Comparison of ENCODE assay signal across 2 cellular contexts in the genomic region with DNA sequence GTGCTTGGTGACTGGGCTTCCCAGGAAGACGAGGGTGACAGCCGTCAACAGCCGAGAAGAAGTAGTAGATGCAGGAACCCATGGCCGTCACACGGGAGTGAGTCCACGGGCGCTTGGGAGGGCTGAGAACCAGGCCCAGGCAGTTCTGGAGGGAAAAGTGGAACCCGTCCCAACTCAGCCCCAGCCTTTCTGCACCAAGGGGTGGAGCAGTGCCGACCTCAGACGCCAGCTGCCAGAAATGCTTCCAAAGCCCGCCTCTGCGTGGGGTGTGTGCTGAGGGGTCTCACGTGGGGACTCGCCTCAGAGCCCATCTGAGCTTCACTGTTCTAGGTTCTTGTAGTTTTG. TPM values are rescaled to one million over a fixed set of nuclear protein-coding genes. Genes with fewer than 3 reads are reported as not detected.
"Had no signal": no experiment of that assay in that cellular context is flagged by ENCODE, and none has a peak within 500 bp of the region (broad histone marks: within the 10 kb centered on the region; RNA-seq: fewer than 3 reads in every experiment).

No MANE protein-coding gene starts in this region.

RNA-seq across cellular contexts. Expression of gene ZDHHC11B, which starts 12.0 kb away (rescaled TPM):
- total RNA-seq: LHCN-M2, MCF 10A had no signal
